In genomic region chr11:18105802-18106574, GRCh38 we compare ENCODE assay signal across 1 cellular context.
A peak's percentile ranks its signal among the peaks of the same experiment; 100 is the strongest.
TF ChIP-seq lines count a peak whose summit lies in the region.

TSS of gene SAAL1 (minus strand) at chr11:18106082. CDS start at chr11:18106041, 41 bp downstream.

TF ChIP-seq in HEK293, 187 proteins besides CTCF, POLR2A, EP300 and RAD21 (continued from another document and continues in another):
- TF ChIP-seq PRDM4 (tag by site-specific recombination; IDR thresholded peaks at IDR 0.05) (0 out of 2 replicates have a peak, but pooled peaks have one; percentile 18), ZNF155 (tag by site-specific recombination; IDR thresholded peaks at IDR 0.05) (no peak), KLF8 (tag by site-specific recombination; IDR thresholded peaks at IDR 0.05) (peak; percentile 74), KLF9 (tag by site-specific recombination; IDR thresholded peaks at IDR 0.05; ENCODE audit: low read depth) (peak; percentile 32; the same call in 1 of the 2 replicates), ZNF624 (tag by site-specific recombination; IDR thresholded peaks at IDR 0.05) (no peak), ZNF473 (tag by site-specific recombination; IDR thresholded peaks at IDR 0.05) (no peak), ZNF239 (tag by site-specific recombination; IDR thresholded peaks at IDR 0.05) (no peak), ZNF549 (tag by site-specific recombination; IDR thresholded peaks at IDR 0.05) (no peak), ZNF426 (tag by site-specific recombination; IDR thresholded peaks at IDR 0.05) (no peak), ZNF488 (tag by site-specific recombination; IDR thresholded peaks at IDR 0.05) (no peak), ZBTB17 (tag by site-specific recombination; IDR thresholded peaks at IDR 0.05) (peak; percentile 48; the same call in 1 of the 2 replicates), ZNF580 (tag by site-specific recombination; IDR thresholded peaks at IDR 0.05) (peak; percentile 80; the same call in 1 of the 2 replicates), ZBTB7A (tag by site-specific recombination; IDR thresholded peaks at IDR 0.05; ENCODE audit: low read depth) (peak; percentile 79; the same call in 1 of the 2 replicates), PRDM1 (tag by site-specific recombination; IDR thresholded peaks at IDR 0.05) (no peak), ZNF416 (tag by site-specific recombination; IDR thresholded peaks at IDR 0.05) (no peak), ZNF148 (tag by site-specific recombination; IDR thresholded peaks at IDR 0.05; ENCODE audit: borderline replicate concordance) (no peak), ZNF548 (tag by site-specific recombination; IDR thresholded peaks at IDR 0.05) (no peak), ZBTB11 (tag by site-specific recombination; conservative IDR thresholded peaks at IDR 0.05; ENCODE audit: low read depth) (peak; percentile 92), ZNF639 (tag by site-specific recombination; IDR thresholded peaks at IDR 0.05) (0 out of 2 replicates have a peak, but pooled peaks have one; percentile 41), ZNF133 (tag by site-specific recombination; IDR thresholded peaks at IDR 0.05) (no peak), ZSCAN5A (tag by site-specific recombination; IDR thresholded peaks at IDR 0.05) (peak; percentile 71; the same call in 1 of the 2 replicates), ZBTB1 (tag by site-specific recombination; IDR thresholded peaks at IDR 0.05) (0 out of 2 replicates have a peak, but pooled peaks have one; percentile 33), ZFHX2 (tag by site-specific recombination; conservative IDR thresholded peaks at IDR 0.05) (peak; percentile 46), ZNF16 (tag by site-specific recombination; IDR thresholded peaks at IDR 0.05; ENCODE audit: low read depth) (no peak), PRDM10 (tag by site-specific recombination; IDR thresholded peaks at IDR 0.05) (peak; percentile 12; the same call in 1 of the 2 replicates), ZNF791 (tag by site-specific recombination; IDR thresholded peaks at IDR 0.05) (no peak), TSHZ1 (tag by site-specific recombination; IDR thresholded peaks at IDR 0.05; ENCODE audit: borderline replicate concordance) (0 out of 2 replicates have a peak, but pooled peaks have one; percentile 12), ZNF394 (tag by site-specific recombination; IDR thresholded peaks at IDR 0.05; ENCODE audit: borderline replicate concordance) (peak; percentile 54; the same call in 1 of the 2 replicates), ZNF211 (tag by site-specific recombination; IDR thresholded peaks at IDR 0.05; ENCODE audit: low read depth) (no peak), YY1 (tag by site-specific recombination; IDR thresholded peaks at IDR 0.05) (peak; percentile 63), ZNF664 (tag by site-specific recombination; IDR thresholded peaks at IDR 0.05) (no peak), ZBTB10 (tag by site-specific recombination; IDR thresholded peaks at IDR 0.05) (peak; percentile 74)
